1 cellular context compared by ENCODE assay signal in genomic region chr17:17919169-17920107, GRCh38.
TF ChIP-seq lines count a peak whose summit lies in the region.

No MANE protein-coding gene starts in this region.

TF ChIP-seq in HEK293, 187 proteins besides CTCF, POLR2A, EP300 and RAD21 (continued from another document):
- TF ChIP-seq ZNF639 (tag by site-specific recombination; IDR thresholded peaks at IDR 0.05): no peak
- TF ChIP-seq ZNF561 (tag by site-specific recombination; IDR thresholded peaks at IDR 0.05; ENCODE audit: borderline replicate concordance): no peak
- 0 out of 2 replicates have a peak, but pooled peaks have one; percentile 40 for TF ChIP-seq ZNF391 (tag by site-specific recombination; IDR thresholded peaks at IDR 0.05; ENCODE audit: borderline replicate concordance, low read depth)
- TF ChIP-seq ZSCAN5A (tag by site-specific recombination; IDR thresholded peaks at IDR 0.05): no peak
- peak; percentile 63 for TF ChIP-seq ZNF596 (tag by site-specific recombination; IDR thresholded peaks at IDR 0.05)
- peak; percentile 89 for TF ChIP-seq PRDM10 (tag by site-specific recombination; IDR thresholded peaks at IDR 0.05)
- no peak for TF ChIP-seq REST (tag by site-specific recombination; IDR thresholded peaks at IDR 0.05)
- TF ChIP-seq ZNF341 (tag by site-specific recombination; IDR thresholded peaks at IDR 0.05; ENCODE audit: low read depth): peak; percentile 98
- TF ChIP-seq ZNF2 (tag by site-specific recombination; IDR thresholded peaks at IDR 0.05): 0 out of 2 replicates have a peak, but pooled peaks have one; percentile 37
- TF ChIP-seq ZBTB6 (tag by site-specific recombination; IDR thresholded peaks at IDR 0.05): peak; percentile 91
- TF ChIP-seq ZNF155 (tag by site-specific recombination; IDR thresholded peaks at IDR 0.05): no peak
- TF ChIP-seq ZNF366 (tag by site-specific recombination; conservative IDR thresholded peaks at IDR 0.05): no peak
- no peak for TF ChIP-seq ZNF280C (tag by site-specific recombination; IDR thresholded peaks at IDR 0.05)
- TF ChIP-seq ELK4 (IDR thresholded peaks at IDR 0.05; ENCODE audit: borderline replicate concordance, low read depth, low read length): no peak
